ENCODE assay signal across 17 cellular contexts in genomic region chr6:106704327-106704726, GRCh38.
DNase-seq lines count a peak whose midpoint lies in the region; ATAC-seq and TF ChIP-seq lines count a peak whose summit lies in the region.
"Had no signal": no experiment of that assay in that cellular context is flagged by ENCODE, and none has a peak within 500 bp of the region (broad histone marks: within the 10 kb centered on the region; RNA-seq: fewer than 3 reads in every experiment).

No MANE protein-coding gene starts in this region.

- TF ChIP-seq CTCF in activated B cell treated with CpG ODN at 0.5 μM for 24 hours (IDR thresholded peaks at IDR 0.05): no peak

- ATAC-seq in activated B cell treated with CpG ODN at 0.5 μM for 24 hours (ENCODE audit: low read depth) (no peak), HG03025 (IDR thresholded peaks at IDR 0.05; ENCODE audit: low FRiP score, unreplicated experiment) (no peak), HG02852 (IDR thresholded peaks at IDR 0.05; ENCODE audit: unreplicated experiment) (no peak), GM21423 (IDR thresholded peaks at IDR 0.05; ENCODE audit: unreplicated experiment) (no peak)
- no peak for ATAC-seq in stimulated activated memory B cell treated with anti-CD40 and anti-IgM and Interleukin-4, amounts not matched to agents 10 μg/mL and 1 μg/mL and 100 μg/mL, for 72 hours
- ATAC-seq: CD8-positive, alpha-beta T cell had no signal

- H3K9me3 ChIP-seq in BLaER1: peaks cover 39% of the 10 kb centered on the region
- peaks cover 16% of the 10 kb centered on the region for H3K9me3 ChIP-seq in Karpas-422 (ENCODE audit: low read length)

- H3K4me3 Mint-ChIP-seq in activated B cell treated with CpG ODN at 0.5 μM for 24 hours: no peak overlapping the region
- no peak overlapping the region for H3K4me3 Mint-ChIP-seq in stimulated activated memory B cell treated with anti-CD40 and anti-IgM and Interleukin-4, amounts not matched to agents 10 μg/mL and 1 μg/mL and 100 μg/mL, for 72 hours
- H3K4me3 Mint-ChIP-seq: CD14-positive monocyte; CD8-positive, alpha-beta T cell; HFFc6 had no signal

- DNase-seq in Karpas-422 (no peak), activated B cell treated with CpG ODN at 0.5 μM for 24 hours (no peak)
- DNase-seq: ACHN; CD8-positive, alpha-beta T cell; COR-L47; DMS153; DND-41; GF-D8; HCEC 1CT; HFFc6 had no signal

- H2AFZ ChIP-seq in Karpas-422 (ENCODE audit: low read length): no peak overlapping the region

- intact Hi-C loops in activated B cell treated with CpG ODN at 0.5 μM for 24 hours (cut with micrococcal nuclease): loop anchor here (5.0 kb wide), 3 partner anchors 33 to 143 kb away; no protein-coding TSS in a partner anchor

- peak overlapping the region; percentile 98 for H3K27ac Mint-ChIP-seq in activated B cell treated with CpG ODN at 0.5 μM for 24 hours
- H3K27ac Mint-ChIP-seq in stimulated activated memory B cell treated with anti-CD40 and anti-IgM and Interleukin-4, amounts not matched to agents 10 μg/mL and 1 μg/mL and 100 μg/mL, for 72 hours: peak overlapping the region; percentile 100
- H3K27ac Mint-ChIP-seq: CD8-positive, alpha-beta T cell; HFFc6 had no signal

- H3K4me1 ChIP-seq in BLaER1 (peaks cover 63% of the 10 kb centered on the region), Karpas-422 (ENCODE audit: low read length) (peaks cover 55% of the 10 kb centered on the region)

- H3K9me2 ChIP-seq in Karpas-422 (replicated peaks; ENCODE audit: insufficient read depth, low read length): no peaks in the 10 kb centered on the region

- H4K20me1 ChIP-seq in BLaER1 (no peaks in the 10 kb centered on the region), Karpas-422 (ENCODE audit: insufficient read depth, low read depth, low read length) (no peaks in the 10 kb centered on the region)

- H3K4me1 Mint-ChIP-seq in activated B cell treated with CpG ODN at 0.5 μM for 24 hours: peaks cover 85% of the 10 kb centered on the region
- H3K4me1 Mint-ChIP-seq in stimulated activated memory B cell treated with anti-CD40 and anti-IgM and Interleukin-4, amounts not matched to agents 10 μg/mL and 1 μg/mL and 100 μg/mL, for 72 hours: peaks cover 75% of the 10 kb centered on the region
- H3K4me1 Mint-ChIP-seq: CD14-positive monocyte had no signal

- H3K27ac ChIP-seq in BLaER1 (peak overlapping the region; percentile 99), Karpas-422 (ENCODE audit: low read length) (peak overlapping the region; percentile 99)
- H3K27ac ChIP-seq: HL-60 had no signal

- no peaks in the 10 kb centered on the region for H3K27me3 Mint-ChIP-seq in activated B cell treated with CpG ODN at 0.5 μM for 24 hours
- no peaks in the 10 kb centered on the region for H3K27me3 Mint-ChIP-seq in stimulated activated memory B cell treated with anti-CD40 and anti-IgM and Interleukin-4, amounts not matched to agents 10 μg/mL and 1 μg/mL and 100 μg/mL, for 72 hours

- H3K4me2 ChIP-seq in BLaER1 (peak overlapping the region; percentile 95), Karpas-422 (ENCODE audit: low read depth, low read length, poor library complexity, severe bottlenecking) (peak overlapping the region; percentile 74)

- H3K36me3 ChIP-seq in BLaER1 (peaks cover 16% of the 10 kb centered on the region; the same call in 1 of the 2 replicates), Karpas-422 (ENCODE audit: insufficient read depth, low read length) (peaks cover 6% of the 10 kb centered on the region; the same call in 1 of the 2 replicates)

- H3K27me3 ChIP-seq in BLaER1: no peaks in the 10 kb centered on the region
- no peaks in the 10 kb centered on the region for H3K27me3 ChIP-seq in Karpas-422 (ENCODE audit: low read length)

- CTCF ChIA-PET in activated B cell treated with CpG ODN at 0.5 μM for 24 hours (lab: Charles Lee): no interaction called here

- POLR2A ChIA-PET in activated B cell treated with CpG ODN at 0.5 μM for 24 hours (lab: Charles Lee): no interaction called here

- no peaks in the 10 kb centered on the region for H3K79me2 ChIP-seq in Karpas-422 (ENCODE audit: low read length)

- H3K9me3 Mint-ChIP-seq in activated B cell treated with CpG ODN at 0.5 μM for 24 hours: peaks cover 3% of the 10 kb centered on the region
- H3K9me3 Mint-ChIP-seq in stimulated activated memory B cell treated with anti-CD40 and anti-IgM and Interleukin-4, amounts not matched to agents 10 μg/mL and 1 μg/mL and 100 μg/mL, for 72 hours: peaks cover 7% of the 10 kb centered on the region

- H3K36me3 Mint-ChIP-seq in activated B cell treated with CpG ODN at 0.5 μM for 24 hours (ENCODE audit: low read depth): peaks cover 3% of the 10 kb centered on the region
- peaks cover 11% of the 10 kb centered on the region for H3K36me3 Mint-ChIP-seq in stimulated activated memory B cell treated with anti-CD40 and anti-IgM and Interleukin-4, amounts not matched to agents 10 μg/mL and 1 μg/mL and 100 μg/mL, for 72 hours
- H3K36me3 Mint-ChIP-seq: CD14-positive monocyte; CD8-positive, alpha-beta T cell had no signal

- peak overlapping the region; percentile 38 for H3K4me3 ChIP-seq in BLaER1
- no peak overlapping the region for H3K4me3 ChIP-seq in Karpas-422 (ENCODE audit: low read length)

- H3K9ac ChIP-seq in BLaER1 (peak overlapping the region; percentile 89; the same call in 1 of the 2 replicates), Karpas-422 (ENCODE audit: low read length) (no peak overlapping the region)
